In the genomic region with DNA sequence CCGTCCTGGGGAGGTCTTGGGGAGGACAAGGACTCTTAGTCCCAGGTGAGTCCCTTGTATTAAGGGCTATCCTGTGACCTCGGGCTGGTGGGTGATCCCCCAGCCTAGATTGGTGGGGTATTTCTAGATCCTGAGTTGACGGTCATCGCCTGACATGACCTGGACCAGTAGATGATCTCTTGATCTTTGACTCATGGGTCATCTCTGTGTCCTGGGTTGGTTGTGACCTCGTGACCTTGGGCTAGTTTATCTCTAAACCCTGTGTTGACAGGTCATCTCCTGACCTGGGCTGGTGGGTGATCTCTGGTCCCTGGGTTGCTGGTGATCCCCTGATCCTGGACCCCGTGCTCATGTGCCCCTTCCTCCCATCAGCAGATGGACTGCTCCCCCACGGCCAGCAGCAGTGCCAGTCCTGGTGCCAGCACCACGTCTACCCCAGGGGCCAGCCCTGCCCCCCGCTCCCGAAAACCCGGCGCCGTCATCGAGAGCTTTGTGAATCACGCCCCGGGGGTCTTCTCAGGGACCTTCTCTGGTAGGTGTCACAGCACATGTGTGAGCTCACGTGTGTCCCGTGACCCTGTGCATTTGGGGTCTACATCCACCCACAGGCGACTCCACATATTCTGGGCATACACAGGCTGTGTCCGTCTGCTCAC, we compare ENCODE assay signal across 9 cellular contexts. TPM values are rescaled to one million over a fixed set of nuclear protein-coding genes. Genes with fewer than 3 reads are reported as not detected.
DNase-seq lines count a peak whose midpoint lies in the region; ATAC-seq and TF ChIP-seq lines count a peak whose summit lies in the region.
"Had no signal": no experiment of that assay in that cellular context is flagged by ENCODE, and none has a peak within 500 bp of the region (broad histone marks: within the 10 kb centered on the region; RNA-seq: fewer than 3 reads in every experiment).

No MANE protein-coding gene starts in this region.

- peaks cover 19 to 56% (median 29%) of the 10 kb centered on the region in 3 experiments for H3K36me3 ChIP-seq in naive thymus-derived CD4-positive, alpha-beta T cell (ENCODE audit: control insufficient read depth in 2 of 3, insufficient read depth in 3 of 3, low read length in 3 of 3)

- H3K27me3 ChIP-seq in naive thymus-derived CD4-positive, alpha-beta T cell (ENCODE audit: control insufficient read depth in 2 of 2, insufficient read depth in 2 of 2, low read length in 2 of 2), result no peaks in the 10 kb centered on the region

- H3K4me1 Mint-ChIP-seq in activated naive CD4-positive, alpha-beta T cell treated with anti-CD3 and anti-CD28 coated beads, Interleukin-2, amount 50 U/mL, for 24 hours, result peaks cover 30% of the 10 kb centered on the region
- H3K4me1 Mint-ChIP-seq in chondrocyte (ENCODE audit: low read depth), result peaks cover 60% of the 10 kb centered on the region
- peaks cover 12 to 46% (median 38%) of the 10 kb centered on the region in 7 donors for H3K4me1 Mint-ChIP-seq in naive thymus-derived CD4-positive, alpha-beta T cell
- peaks cover 19% of the 10 kb centered on the region for H3K4me1 Mint-ChIP-seq in type B pancreatic cell (ENCODE audit: unreplicated experiment)

- H3K36me3 Mint-ChIP-seq in activated naive CD4-positive, alpha-beta T cell treated with anti-CD3 and anti-CD28 coated beads, Interleukin-2, amount 50 U/mL, for 24 hours, result peaks cover 1% of the 10 kb centered on the region
- H3K36me3 Mint-ChIP-seq in chondrocyte (ENCODE audit: low read depth), result peaks cover 28% of the 10 kb centered on the region
- H3K36me3 Mint-ChIP-seq in naive thymus-derived CD4-positive, alpha-beta T cell, result peaks cover 0 to 26% (median 4%) of the 10 kb centered on the region in 5 donors
- peaks cover 14% of the 10 kb centered on the region for H3K36me3 Mint-ChIP-seq in type B pancreatic cell

- DNase-seq in activated naive CD4-positive, alpha-beta T cell treated with Interleukin-2 at 50 U/mL for 16 hours, result no peak
- DNase-seq in chondrocyte (ENCODE audit: low spot score), result no peak
- no peak for DNase-seq in naive thymus-derived CD4-positive, alpha-beta T cell
- no peak for DNase-seq in type B pancreatic cell (ENCODE audit: extremely low spot score, unreplicated experiment)
- DNase-seq in anterior cingulate cortex (lab: John Stamatoyannopoulos, UW), result no peak
- DNase-seq in activated gamma-delta T cell treated with Interleukin-2 at 50 U/mL for 16 hours, result no peak
- DNase-seq in NAMALWA (ENCODE audit: low spot score), result no peak
- DNase-seq: activated effector memory CD4-positive, alpha-beta T cell treated with Interleukin-2 at 50 U/mL for 16 hours had no signal

- POLR2A ChIA-PET in naive thymus-derived CD4-positive, alpha-beta T cell (lab: Charles Lee), result interaction anchor here (0.7 to 10.8 kb wide), 5 partner anchors 7 to 226 kb away, joined by 3 to 229 read pairs (median 11); a partner anchor contains a TSS

- H3K9me3 ChIP-seq in naive thymus-derived CD4-positive, alpha-beta T cell (ENCODE audit: control insufficient read depth in 2 of 3, low read length in 3 of 3), result no peaks in the 10 kb centered on the region

- no peak for ATAC-seq in naive thymus-derived CD4-positive, alpha-beta T cell

- no peak for TF ChIP-seq CTCF in chondrocyte (IDR thresholded peaks at IDR 0.05)
- no peak for TF ChIP-seq CTCF in type B pancreatic cell (conservative IDR thresholded peaks at IDR 0.05)

- H3K27ac Mint-ChIP-seq in activated naive CD4-positive, alpha-beta T cell treated with anti-CD3 and anti-CD28 coated beads, Interleukin-2, amount 50 U/mL, for 24 hours, result peak overlapping the region; percentile 83
- H3K27ac Mint-ChIP-seq in chondrocyte (ENCODE audit: unreplicated experiment) (peak overlapping the region; percentile 66), type B pancreatic cell (peak overlapping the region; percentile 56)
- H3K27ac Mint-ChIP-seq in naive thymus-derived CD4-positive, alpha-beta T cell, result peak overlapping the region in 6 of 9 donors; percentile 38 to 87 (median 63)

- H3K9me3 Mint-ChIP-seq in activated naive CD4-positive, alpha-beta T cell treated with anti-CD3 and anti-CD28 coated beads, Interleukin-2, amount 50 U/mL, for 24 hours, result no peaks in the 10 kb centered on the region
- H3K9me3 Mint-ChIP-seq in chondrocyte (ENCODE audit: low read depth), result no peaks in the 10 kb centered on the region
- peaks cover 0 to 2% (median 0%) of the 10 kb centered on the region in 11 donors for H3K9me3 Mint-ChIP-seq in naive thymus-derived CD4-positive, alpha-beta T cell
- H3K9me3 Mint-ChIP-seq in type B pancreatic cell, result no peaks in the 10 kb centered on the region

- no peak overlapping the region for H3K4me3 Mint-ChIP-seq in activated naive CD4-positive, alpha-beta T cell treated with anti-CD3 and anti-CD28 coated beads, Interleukin-2, amount 50 U/mL, for 24 hours
- no peak overlapping the region for H3K4me3 Mint-ChIP-seq in chondrocyte (ENCODE audit: unreplicated experiment)
- H3K4me3 Mint-ChIP-seq in naive thymus-derived CD4-positive, alpha-beta T cell, result peak overlapping the region in 8 of 10 donors; percentile 1 to 62 (median 42)
- no peak overlapping the region for H3K4me3 Mint-ChIP-seq in type B pancreatic cell

- no peak overlapping the region for H3K4me3 ChIP-seq in naive thymus-derived CD4-positive, alpha-beta T cell (ENCODE audit: low read length)

- intact Hi-C loops in naive thymus-derived CD4-positive, alpha-beta T cell (cut with micrococcal nuclease), result no loop called here

- H3K27me3 Mint-ChIP-seq in activated naive CD4-positive, alpha-beta T cell treated with anti-CD3 and anti-CD28 coated beads, Interleukin-2, amount 50 U/mL, for 24 hours, result no peaks in the 10 kb centered on the region
- H3K27me3 Mint-ChIP-seq in chondrocyte (ENCODE audit: low read depth) (no peaks in the 10 kb centered on the region), type B pancreatic cell (no peaks in the 10 kb centered on the region)
- H3K27me3 Mint-ChIP-seq in naive thymus-derived CD4-positive, alpha-beta T cell, result no peaks in the 10 kb centered on the region

- H3K4me1 ChIP-seq in naive thymus-derived CD4-positive, alpha-beta T cell (ENCODE audit: control insufficient read depth in 2 of 2, insufficient read depth in 2 of 2, low read length in 2 of 2), result peaks cover 37 to 55% of the 10 kb centered on the region in 2 donors

- peak overlapping the region; percentile 93 for H3K27ac ChIP-seq in naive thymus-derived CD4-positive, alpha-beta T cell (ENCODE audit: low read depth, low read length)

- CTCF ChIA-PET in naive thymus-derived CD4-positive, alpha-beta T cell (lab: Charles Lee), result interaction anchor here (2.1 to 2.2 kb wide), 2 partner anchors 11 to 12 kb away, joined by 7 to 10 read pairs; no protein-coding TSS in a partner anchor

RNA-seq across cellular contexts. Expression of a gene that starts 6.3 kb away (rescaled TPM):
- total RNA-seq in chondrocyte (64.5 to 75.3 TPM (median 68.3 TPM) in 3 replicates), type B pancreatic cell (ENCODE audit: low replicate concordance) (122 and 127 TPM in 2 replicates)
- 100 to 1,000 TPM in 2 of 5 experiments, 10 to 100 TPM in 3; 22.6 to 310 (median 78.1) TPM for total RNA-seq in naive thymus-derived CD4-positive, alpha-beta T cell
- 1 to 10 TPM; 1.4 to 3.6 TPM for polyA plus RNA-seq in naive thymus-derived CD4-positive, alpha-beta T cell

RNA-seq across cellular contexts. Expression of a gene that starts 13.1 kb away (rescaled TPM):
- total RNA-seq in chondrocyte (110 to 125 TPM (median 122 TPM) in 3 replicates), type B pancreatic cell (ENCODE audit: low replicate concordance) (165 and 197 TPM in 2 replicates)
- 100 to 1,000 TPM in 3 of 5 experiments, 10 to 100 TPM in 2; 90.6 to 178 (median 102) TPM for total RNA-seq in naive thymus-derived CD4-positive, alpha-beta T cell
- polyA plus RNA-seq in naive thymus-derived CD4-positive, alpha-beta T cell, result 100 to 1,000 TPM; 209 to 302 TPM

RNA-seq across cellular contexts. Expression of a gene that starts 14.5 kb away (rescaled TPM):
- total RNA-seq in chondrocyte (295 to 320 TPM (median 303 TPM) in 3 replicates), type B pancreatic cell (ENCODE audit: low replicate concordance) (316 and 421 TPM in 2 replicates)
- 100 to 1,000 TPM; 237 to 629 (median 524) TPM for total RNA-seq in naive thymus-derived CD4-positive, alpha-beta T cell
- 100 to 1,000 TPM; 233 to 247 TPM for polyA plus RNA-seq in naive thymus-derived CD4-positive, alpha-beta T cell

RNA-seq across cellular contexts. Expression of a gene that starts 16.9 kb away (rescaled TPM):
- total RNA-seq in chondrocyte (4.8 to 9.0 TPM (median 7.6 TPM) in 3 replicates), type B pancreatic cell (ENCODE audit: low replicate concordance) (8.9 and 10.8 TPM in 2 replicates)
- under 1 TPM in 2 of 5 experiments, not detected in 3; 0.15 to 0.27 TPM for total RNA-seq in naive thymus-derived CD4-positive, alpha-beta T cell
- not detected for polyA plus RNA-seq in naive thymus-derived CD4-positive, alpha-beta T cell

RNA-seq across cellular contexts. Expression of a gene that starts 20.7 kb away (rescaled TPM):
- total RNA-seq in chondrocyte (32.7 to 41.3 TPM (median 36.1 TPM) in 3 replicates), type B pancreatic cell (ENCODE audit: low replicate concordance) (30.6 and 36.4 TPM in 2 replicates)
- total RNA-seq in naive thymus-derived CD4-positive, alpha-beta T cell, result 10 to 100 TPM; 31.7 to 57.3 (median 47.7) TPM
- 10 to 100 TPM; 75.0 to 78.8 TPM for polyA plus RNA-seq in naive thymus-derived CD4-positive, alpha-beta T cell

Comparison
In these comparisons a context has a peak if more than half of its experiments do, and no peak if none do; other contexts are left out.
1. H3K4me3 Mint-ChIP-seq: peak in naive thymus-derived CD4-positive, alpha-beta T cell (8 of 10); none in activated naive CD4-positive, alpha-beta T cell treated with anti-CD3 and anti-CD28 coated beads, Interleukin-2, amount 50 U/mL, for 24 hours (single experiment), chondrocyte (single experiment) and type B pancreatic cell (single experiment).
2. Peak in every context shown above with its lines, with median percentiles within 50 percentile points of each other: H3K27ac Mint-ChIP-seq.